Comparison of ENCODE assay signal across 9 cellular contexts in genomic region chr19:947707-948533, GRCh38. TPM values are rescaled to one million over a fixed set of nuclear protein-coding genes. Genes with fewer than 3 reads are reported as not detected.
DNase-seq lines count a peak whose midpoint lies in the region; ATAC-seq and TF ChIP-seq lines count a peak whose summit lies in the region.
"Had no signal": no experiment of that assay in that cellular context is flagged by ENCODE, and none has a peak within 500 bp of the region (broad histone marks: within the 10 kb centered on the region; RNA-seq: fewer than 3 reads in every experiment).

No MANE protein-coding gene starts in this region.

- H3K36me3 ChIP-seq in HAP-1 (replicated peaks): peaks cover 8% of the 10 kb centered on the region; the same call in 1 of the 2 replicates

- H3K27me3 ChIP-seq in HAP-1 (ENCODE audit: low read depth): no peaks in the 10 kb centered on the region

- DNase-seq in activated CD4-positive, CD25-positive, alpha-beta regulatory T cell (lab: John Stamatoyannopoulos, UW): no peak
- DNase-seq in central memory CD8-positive, alpha-beta T cell (ENCODE audit: low spot score in 2 of 2): peak in 1 of 2 donors; percentile 25
- peak; percentile 69 for DNase-seq in type B pancreatic cell (ENCODE audit: extremely low spot score, unreplicated experiment)
- no peak for DNase-seq in T-helper 2 cell
- DNase-seq in HAP-1 (ENCODE audit: low spot score in 2 of 2): no peak
- no peak for DNase-seq in superior temporal gyrus (ENCODE audit: extremely low spot score)

- H3K4me1 Mint-ChIP-seq in central memory CD8-positive, alpha-beta T cell: peaks cover 1% of the 10 kb centered on the region
- no peaks in the 10 kb centered on the region for H3K4me1 Mint-ChIP-seq in type B pancreatic cell (ENCODE audit: unreplicated experiment)

- no peak overlapping the region for H3K27ac Mint-ChIP-seq in central memory CD8-positive, alpha-beta T cell (ENCODE audit: low read depth)
- no peak overlapping the region for H3K27ac Mint-ChIP-seq in type B pancreatic cell

- no peaks in the 10 kb centered on the region for H3K9me3 ChIP-seq in HAP-1

- H3K36me3 Mint-ChIP-seq in central memory CD8-positive, alpha-beta T cell (ENCODE audit: insufficient read depth): peaks cover 6% of the 10 kb centered on the region
- H3K36me3 Mint-ChIP-seq in type B pancreatic cell: no peaks in the 10 kb centered on the region

- no peaks in the 10 kb centered on the region for H3K27me3 Mint-ChIP-seq in central memory CD8-positive, alpha-beta T cell
- no peaks in the 10 kb centered on the region for H3K27me3 Mint-ChIP-seq in type B pancreatic cell

- in situ Hi-C loops in HAP-1 (cut with MboI; ENCODE audit: low sequenced_read_pairs): no loop called here

- no peak overlapping the region for H3K4me3 Mint-ChIP-seq in central memory CD8-positive, alpha-beta T cell
- no peak overlapping the region for H3K4me3 Mint-ChIP-seq in type B pancreatic cell

- no peak for TF ChIP-seq CTCF in type B pancreatic cell (conservative IDR thresholded peaks at IDR 0.05)

- ATAC-seq in activated CD4-positive, CD25-positive, alpha-beta regulatory T cell treated with anti-CD3 and anti-CD28 coated beads, Interleukin-2, amount 50 U/mL, for 24 hours: peak; percentile 60 to 70
- ATAC-seq in HG03159 (IDR thresholded peaks at IDR 0.05; ENCODE audit: unreplicated experiment): peak; percentile 73
- ATAC-seq in central memory CD8-positive, alpha-beta T cell (replicated peaks; ENCODE audit: extremely low read depth, poor library complexity, severe bottlenecking): peak; percentile 60

- no peaks in the 10 kb centered on the region for H3K9me3 Mint-ChIP-seq in central memory CD8-positive, alpha-beta T cell
- H3K9me3 Mint-ChIP-seq in type B pancreatic cell: no peaks in the 10 kb centered on the region

- no peaks in the 10 kb centered on the region for H3K4me1 ChIP-seq in HAP-1

- no peak overlapping the region for H3K4me3 ChIP-seq in HAP-1
- H3K4me3 ChIP-seq: skin epidermis had no signal

RNA-seq across cellular contexts. Expression of gene ARID3A, which starts 22.1 kb away (rescaled TPM):
- total RNA-seq in type B pancreatic cell (ENCODE audit: low replicate concordance): 83.0 and 124 TPM in 2 replicates

RNA-seq across cellular contexts. Expression of gene KISS1R, which starts 30.8 kb away (rescaled TPM):
- total RNA-seq in type B pancreatic cell (ENCODE audit: low replicate concordance): 1.2 and 2.2 TPM in 2 replicates

RNA-seq across cellular contexts. Expression of gene R3HDM4, which starts 34.9 kb away (rescaled TPM):
- 48.8 and 56.7 TPM in 2 replicates for total RNA-seq in type B pancreatic cell (ENCODE audit: low replicate concordance)

RNA-seq across cellular contexts. Expression of gene WDR18, which starts 36.2 kb away (rescaled TPM):
- 59.5 and 65.4 TPM in 2 replicates for total RNA-seq in type B pancreatic cell (ENCODE audit: low replicate concordance)

RNA-seq across cellular contexts. Expression of gene GRIN3B, which starts 52.3 kb away (rescaled TPM):
- 0.65 and 1.00 TPM in 2 replicates for total RNA-seq in type B pancreatic cell (ENCODE audit: low replicate concordance)
